8 cellular contexts compared by ENCODE assay signal in genomic region chr16:88769617-88770458, GRCh38. TPM values are rescaled to one million over a fixed set of nuclear protein-coding genes. Genes with fewer than 3 reads are reported as not detected.
DNase-seq lines count a peak whose midpoint lies in the region; ATAC-seq, FAIRE-seq and TF ChIP-seq lines count a peak whose summit lies in the region.

No MANE protein-coding gene starts in this region.

- peak overlapping the region; percentile 79 for H3K4me2 ChIP-seq in PC-9
- peak overlapping the region; percentile 17 to 54 for H3K4me2 ChIP-seq in H1 (ENCODE audit: insufficient read depth in 1 of 2, low read depth in 2 of 2, low read length in 2 of 2)

- H3K27ac Mint-ChIP-seq in natural killer cell = peak overlapping the region; percentile 82 to 85
- H3K27ac Mint-ChIP-seq in natural killer cell treated with Interleukin-12 subunit alpha and Interleukin-12 subunit beta and Interleukin-15 and Interleukin-18, amount 100 ng/mL, for 72 hours = no peak overlapping the region

- H3K36me3 Mint-ChIP-seq in natural killer cell = no peaks in the 10 kb centered on the region
- no peaks in the 10 kb centered on the region for H3K36me3 Mint-ChIP-seq in natural killer cell treated with Interleukin-12 subunit alpha and Interleukin-12 subunit beta and Interleukin-15 and Interleukin-18, amount 100 ng/mL, for 72 hours

- H3K79me1 ChIP-seq in H1 (ENCODE audit: low read depth, low read length) = peaks cover 5% of the 10 kb centered on the region; the same call in 1 of the 2 replicates

- no peak overlapping the region for H3K23ac ChIP-seq in H1 (ENCODE audit: insufficient read length)

- H3K4me3 ChIP-seq in PC-9 = peak overlapping the region; percentile 48; the same call in 1 of the 2 replicates
- H3K4me3 ChIP-seq in H1 (ENCODE audit: extremely low read depth in 1 of 4, insufficient read depth in 2 of 4, low read depth in 3 of 4, low read length in 4 of 4) = no peak overlapping the region
- peak overlapping the region in 3 of 4 donors; percentile 11 to 38 (median 37) for H3K4me3 ChIP-seq in sigmoid colon

- H3K9ac ChIP-seq in H1 (replicated peaks in 1 of 4; ENCODE audit: extremely low read depth in 1 of 4, low read depth in 3 of 4, low read length in 3 of 4) = no peak overlapping the region

- peak overlapping the region; percentile 81 for H4K91ac ChIP-seq in H1 (replicated peaks; ENCODE audit: insufficient read length, low read length)

- peaks cover 94% of the 10 kb centered on the region for H3K4me1 ChIP-seq in PC-9 (replicated peaks; ENCODE audit: insufficient read depth)
- peaks cover 6 to 44% (median 32%) of the 10 kb centered on the region in 4 experiments for H3K4me1 ChIP-seq in H1 (replicated peaks in 1 of 4; ENCODE audit: control insufficient read depth in 3 of 4, insufficient read depth in 4 of 4, low read length in 3 of 4)
- peaks cover 0 to 100% (median 99%) of the 10 kb centered on the region in 4 donors for H3K4me1 ChIP-seq in sigmoid colon

- no peak overlapping the region for H2AK5ac ChIP-seq in H1 (ENCODE audit: low read depth, low read length)

- no peaks in the 10 kb centered on the region for H3K9me2 ChIP-seq in PC-9 (ENCODE audit: insufficient read depth)

- H3K36me3 ChIP-seq in PC-9 (ENCODE audit: low read depth) = no peaks in the 10 kb centered on the region
- no peaks in the 10 kb centered on the region for H3K36me3 ChIP-seq in H1 (ENCODE audit: control insufficient read depth in 2 of 4, insufficient read depth in 4 of 4, low read length in 3 of 4)
- H3K36me3 ChIP-seq in sigmoid colon = no peaks in the 10 kb centered on the region

- H2BK15ac ChIP-seq in H1 (ENCODE audit: low read length) = 0 out of 2 replicates have a peak overlapping the region, but pooled peaks have one; percentile 16

- TF ChIP-seq CTCF in natural killer cell (IDR thresholded peaks at IDR 0.05) (no peak), PC-9 (conservative IDR thresholded peaks at IDR 0.05) (no peak), H1 (IDR thresholded peaks at IDR 0.05; ENCODE audit: control extremely low read depth in 1 of 3, insufficient read depth in 1 of 3, low read depth in 1 of 3, low read length in 3 of 3) (no peak), sigmoid colon (IDR thresholded peaks at IDR 0.05) (no peak)

- no TSS peak for BruUV-seq in PC-9 (replicated peaks; lab: Mats Ljungman, UMichigan)

- no peak overlapping the region for H2BK120ac ChIP-seq in H1 (replicated peaks; ENCODE audit: low read depth, low read length)

- intact Hi-C loops in natural killer cell (cut with micrococcal nuclease) = loop anchor here (2.0 kb wide), 1 partner anchor 15 kb away; the partner anchor contains the start of gene PIEZO1
- intact Hi-C loops in PC-9 (cut with micrococcal nuclease; ENCODE audit: unreplicated experiment) = loop anchor here (1.0 kb wide), 1 partner anchor 15 kb away; no protein-coding TSS in a partner anchor
- intact Hi-C loops in sigmoid colon (cut with DNase I) = loop anchor here (10.0 kb wide), 1 partner anchor 915 kb away; no protein-coding TSS in a partner anchor
- intact Hi-C loops in Right ventricle myocardium inferior (cut with DNase I) = no loop called here

- TF ChIP-seq RAD21 in H1 (IDR thresholded peaks at IDR 0.05 in 1 of 2, conservative IDR thresholded peaks at IDR 0.05 in 1 of 2; ENCODE audit: low read depth in 2 of 2, low read length in 2 of 2) = no peak

- H3K27me3 ChIP-seq in PC-9 (ENCODE audit: insufficient read depth, low read depth) (no peaks in the 10 kb centered on the region), H1 (replicated peaks in 1 of 4; ENCODE audit: control insufficient read depth in 3 of 4, extremely low read depth in 1 of 4, insufficient read depth in 3 of 4, low read length in 3 of 4) (no peaks in the 10 kb centered on the region), sigmoid colon (no peaks in the 10 kb centered on the region)

- no peak for ATAC-seq in natural killer cell
- ATAC-seq in natural killer cell treated with Interleukin-12 subunit alpha and Interleukin-12 subunit beta and Interleukin-15 and Interleukin-18, amount 100 ng/mL, for 72 hours = no peak
- no peak for ATAC-seq in Right ventricle myocardium inferior
- no peak for ATAC-seq in HG03097 (IDR thresholded peaks at IDR 0.05; ENCODE audit: low FRiP score, unreplicated experiment)
- no peak for ATAC-seq in HG03439 (IDR thresholded peaks at IDR 0.05; ENCODE audit: unreplicated experiment)

- H3K9me3 Mint-ChIP-seq in natural killer cell = no peaks in the 10 kb centered on the region
- H3K9me3 Mint-ChIP-seq in natural killer cell treated with Interleukin-12 subunit alpha and Interleukin-12 subunit beta and Interleukin-15 and Interleukin-18, amount 100 ng/mL, for 72 hours = no peaks in the 10 kb centered on the region

- no peak overlapping the region for H3K4ac ChIP-seq in H1 (replicated peaks; ENCODE audit: insufficient read length, low read depth, low read length)

- no peak for DNase-seq in natural killer cell
- no peak for DNase-seq in natural killer cell treated with Interleukin-12 subunit alpha and Interleukin-12 subunit beta and Interleukin-15 and Interleukin-18, amount 100 ng/mL, for 72 hours (ENCODE audit: low spot score)
- DNase-seq in PC-9 = peak; percentile 74 to 80
- DNase-seq in H1 (ENCODE audit: low read depth in 1 of 2, low spot score in 2 of 2) = peak; percentile 60 to 84
- DNase-seq in sigmoid colon = no peak
- no peak for DNase-seq in Right ventricle myocardium inferior (ENCODE audit: missing footprints)

- H3K14ac ChIP-seq in H1 (ENCODE audit: insufficient read length) = no peak overlapping the region

- TF ChIP-seq POLR2A in H1 (IDR thresholded peaks at IDR 0.05; ENCODE audit: control extremely low read depth in 1 of 2, low read depth in 2 of 2, low read length in 2 of 2) (peak in 1 of 2 experiments; percentile 61; a peak in 2 of 3 replicates), sigmoid colon (IDR thresholded peaks at IDR 0.05) (no peak)

- H4K5ac ChIP-seq in H1 (ENCODE audit: insufficient read length, low read depth, low read length) = peak overlapping the region; percentile 40

- peak overlapping the region; percentile 75 for H3K4me3 Mint-ChIP-seq in natural killer cell
- H3K4me3 Mint-ChIP-seq in natural killer cell treated with Interleukin-12 subunit alpha and Interleukin-12 subunit beta and Interleukin-15 and Interleukin-18, amount 100 ng/mL, for 72 hours = no peak overlapping the region

- H2BK5ac ChIP-seq in H1 (ENCODE audit: low read depth, low read length) = peak overlapping the region; percentile 81; the same call in 1 of the 2 replicates

- H3K79me2 ChIP-seq in PC-9 (ENCODE audit: low read depth) = peaks cover 82% of the 10 kb centered on the region
- H3K79me2 ChIP-seq in H1 (ENCODE audit: control insufficient read depth in 1 of 2, insufficient read depth in 2 of 2, low read length in 2 of 2) = peaks cover 0 to 10% of the 10 kb centered on the region in 2 experiments; a peak in 1 of 4 replicates

- H2BK20ac ChIP-seq in H1 (ENCODE audit: low read length) = no peak overlapping the region

- H3K27ac ChIP-seq in PC-9 (peak overlapping the region; percentile 71), H1 (ENCODE audit: low read depth, low read length) (no peak overlapping the region), sigmoid colon (peak overlapping the region; percentile 89 to 100 (median 96))

- H3K56ac ChIP-seq in H1 (replicated peaks; ENCODE audit: insufficient read length, low read depth, low read length) = no peak overlapping the region

- H3K23me2 ChIP-seq in H1 (ENCODE audit: low read depth, low read length) = no peaks in the 10 kb centered on the region; the same call in 1 of the 2 replicates

- peak overlapping the region; percentile 87 for H3K18ac ChIP-seq in H1 (ENCODE audit: extremely low read depth, low read length)

- WGBS in H1 (ENCODE audit: extremely low coverage in 1 of 2, insufficient coverage in 1 of 2, insufficient read length in 1 of 2, insufficient replicate concordance in 2 of 2, low coverage in 1 of 2, low lambda C conversion rate in 2 of 2, missing lambda C conversion rate in 1 of 2), 2 experiments = 49% methylated on average over 19 of the region's 30 CpGs; no CpG with 5 or more reads in 1 of the 2 experiments
- WGBS in sigmoid colon, 2 donors = 23 to 53% methylated on average over 30 of the region's 30 CpGs

- peaks cover 67% of the 10 kb centered on the region for H3F3A ChIP-seq in PC-9 (ENCODE audit: insufficient read depth, low read depth)

- H3K27me3 Mint-ChIP-seq in natural killer cell (ENCODE audit: low read depth in 2 of 2) = no peaks in the 10 kb centered on the region
- H3K27me3 Mint-ChIP-seq in natural killer cell treated with Interleukin-12 subunit alpha and Interleukin-12 subunit beta and Interleukin-15 and Interleukin-18, amount 100 ng/mL, for 72 hours = no peaks in the 10 kb centered on the region

- no peak for FAIRE-seq in H1 (lab: Jason Lieb, UNC)

- H3K4me1 Mint-ChIP-seq in natural killer cell = peaks cover 34 to 57% of the 10 kb centered on the region in 2 donors
- peaks cover 11 to 25% of the 10 kb centered on the region in 2 donors for H3K4me1 Mint-ChIP-seq in natural killer cell treated with Interleukin-12 subunit alpha and Interleukin-12 subunit beta and Interleukin-15 and Interleukin-18, amount 100 ng/mL, for 72 hours (ENCODE audit: low read depth in 2 of 2)

- H4K8ac ChIP-seq in H1 (ENCODE audit: extremely low read depth, insufficient read depth, low read length) = peak overlapping the region; percentile 80; the same call in 1 of the 2 replicates

- CTCF ChIA-PET in PC-9 (lab: Charles Lee) = interaction anchor here (0.8 to 1.6 kb wide), 3 partner anchors 12 to 32 kb away, joined by 3 to 6 read pairs (median 4); no protein-coding TSS in a partner anchor
- CTCF ChIA-PET in H1 (lab: Charles Lee; ENCODE audit: partially characterized antibody) = interaction anchor here (0.6 to 14.1 kb wide), 10 partner anchors 11 to 552 kb away, joined by 3 to 146 read pairs (median 5); partner anchors contain the start of gene APRT

- H2BK12ac ChIP-seq in H1 (ENCODE audit: low read depth, low read length) = peak overlapping the region; percentile 60; the same call in 1 of the 2 replicates

- H3K9me3 ChIP-seq in PC-9 (ENCODE audit: insufficient read depth, low read depth) (no peaks in the 10 kb centered on the region), H1 (ENCODE audit: insufficient read depth in 2 of 2, low read depth in 1 of 2, low read length in 1 of 2) (no peaks in the 10 kb centered on the region), sigmoid colon (no peaks in the 10 kb centered on the region)

- POLR2A ChIA-PET in PC-9 (lab: Charles Lee; ENCODE audit: unreplicated experiment) (interaction anchor here (0.6 to 1.5 kb wide), 7 partner anchors 7 to 901 kb away, joined by 4 to 20 read pairs (median 5); partner anchors contain the start of gene PIEZO1), H1 (lab: Charles Lee; ENCODE audit: partially characterized antibody) (interaction anchor here (0.9 to 5.3 kb wide), 7 partner anchors 7 to 43 kb away, joined by 3 to 22 read pairs (median 7); no protein-coding TSS in a partner anchor)

- H2AFZ ChIP-seq in PC-9 (no peak overlapping the region), H1 (ENCODE audit: low read length) (no peak overlapping the region)

- no peak for TF ChIP-seq EP300 in H1 (IDR thresholded peaks at IDR 0.05; ENCODE audit: borderline replicate concordance in 1 of 2, low read depth in 2 of 2, low read length in 2 of 2)
- no peak for TF ChIP-seq EP300 in sigmoid colon (IDR thresholded peaks at IDR 0.05)

- H4K20me1 ChIP-seq in PC-9 (ENCODE audit: insufficient read depth) = peaks cover 70% of the 10 kb centered on the region
- H4K20me1 ChIP-seq in H1 (replicated peaks in 1 of 2; ENCODE audit: control insufficient read depth in 1 of 2, insufficient read depth in 2 of 2, low read length in 2 of 2) = peaks cover 4 to 5% of the 10 kb centered on the region in 2 experiments

RNA-seq across cellular contexts. Expression of gene PIEZO1, which starts 15.2 kb away (rescaled TPM):
- total RNA-seq in natural killer cell (100 to 1,000 TPM; 172 to 197 (median 183) TPM), PC-9 (2021) (391 and 426 TPM in 2 replicates), sigmoid colon (100 to 1,000 TPM in 3 of 4 donors, 10 to 100 TPM in 1; 97.4 to 242 (median 158) TPM), Right ventricle myocardium inferior (18.1 TPM)
- 100 to 1,000 TPM in 1 of 2 donors, 10 to 100 TPM in 1; 84.8 to 298 TPM for total RNA-seq in natural killer cell treated with Interleukin-12 subunit alpha and Interleukin-12 subunit beta and Interleukin-15 and Interleukin-18, amount 100 ng/mL, for 72 hours
- 63.6 and 67.5 TPM in 2 replicates for total RNA-seq in H1 (2021; fragmentation: NEBNext Ultra II Directional; extraction: Animal tissue kit (Norgen Biotek cat#: 25700))
- polyA plus RNA-seq in H1 (2011; rRNA removed) (42.3 and 62.6 TPM in 2 replicates), sigmoid colon (100 to 1,000 TPM in 1 of 3 donors, 10 to 100 TPM in 2; 18.0 to 169 (median 29.4) TPM)
- polyA plus RNA-seq in H1 (2011; cell fraction: cytosol; rRNA removed) = 43.1 TPM
- 361 TPM for polyA plus RNA-seq in H1 (2011; cell fraction: nucleus; rRNA removed)
- polyA plus RNA-seq in H1 (2012, experiment 1 of 2) = 37.5 to 75.6 TPM (median 65.9 TPM) in 4 replicates
- 43.7 TPM for polyA plus RNA-seq in H1 (2012, experiment 2 of 2)
- 76.1 TPM for polyA plus RNA-seq in H1 (2013, experiment 1 of 2)
- 73.2 TPM for polyA plus RNA-seq in H1 (2013, experiment 2 of 2)
- 19.7 and 34.2 TPM in 2 replicates for polyA minus RNA-seq in H1 (2011; rRNA and poly(A)+ RNA removed)
- 33.0 TPM for polyA minus RNA-seq in H1 (2011; cell fraction: cytosol; rRNA and poly(A)+ RNA removed)
- polyA minus RNA-seq in H1 (2011; cell fraction: nucleus; rRNA and poly(A)+ RNA removed) = 63.0 TPM

RNA-seq across cellular contexts. Expression of gene CDT1, which starts 33.8 kb away (rescaled TPM):
- total RNA-seq in natural killer cell = 1 to 10 TPM; 2.2 to 3.8 (median 2.6) TPM
- total RNA-seq in natural killer cell treated with Interleukin-12 subunit alpha and Interleukin-12 subunit beta and Interleukin-15 and Interleukin-18, amount 100 ng/mL, for 72 hours = 100 to 1,000 TPM in 1 of 2 donors, 10 to 100 TPM in 1; 50.0 to 129 TPM
- total RNA-seq in PC-9 (2021) = 73.2 and 95.4 TPM in 2 replicates
- total RNA-seq in H1 (2021; fragmentation: NEBNext Ultra II Directional; extraction: Animal tissue kit (Norgen Biotek cat#: 25700)) = 95.4 and 96.5 TPM in 2 replicates
- 76.7 and 141 TPM in 2 replicates for polyA plus RNA-seq in H1 (2011; rRNA removed)
- 58.9 TPM for polyA plus RNA-seq in H1 (2011; cell fraction: cytosol; rRNA removed)
- polyA plus RNA-seq in H1 (2011; cell fraction: nucleus; rRNA removed) = 87.0 TPM
- 38.0 to 88.5 TPM (median 80.4 TPM) in 4 replicates for polyA plus RNA-seq in H1 (2012, experiment 1 of 2)
- 81.9 TPM for polyA plus RNA-seq in H1 (2012, experiment 2 of 2)
- 43.2 TPM for polyA plus RNA-seq in H1 (2013, experiment 1 of 2)
- 40.8 TPM for polyA plus RNA-seq in H1 (2013, experiment 2 of 2)
- polyA minus RNA-seq in H1 (2011; rRNA and poly(A)+ RNA removed) = 33.2 and 36.2 TPM in 2 replicates
- polyA minus RNA-seq in H1 (2011; cell fraction: cytosol; rRNA and poly(A)+ RNA removed) = 144 TPM
- 89.1 TPM for polyA minus RNA-seq in H1 (2011; cell fraction: nucleus; rRNA and poly(A)+ RNA removed)
- total RNA-seq in sigmoid colon = 1 to 10 TPM in 1 of 4 donors, under 1 TPM in 2, not detected in 1; 0.71 to 3.0 (median 0.81) TPM
- polyA plus RNA-seq in sigmoid colon = 10 to 100 TPM in 1 of 3 donors, 1 to 10 TPM in 2; 3.6 to 17.4 (median 6.9) TPM
- total RNA-seq in Right ventricle myocardium inferior = 0.65 TPM

RNA-seq across cellular contexts. Expression of gene APRT, which starts 41.9 kb away (rescaled TPM):
- total RNA-seq in natural killer cell (100 to 1,000 TPM; 118 to 123 (median 120) TPM), PC-9 (2021) (213 and 226 TPM in 2 replicates), sigmoid colon (10 to 100 TPM; 56.6 to 78.3 (median 62.5) TPM), Right ventricle myocardium inferior (45.3 TPM)
- 100 to 1,000 TPM; 142 to 192 TPM for total RNA-seq in natural killer cell treated with Interleukin-12 subunit alpha and Interleukin-12 subunit beta and Interleukin-15 and Interleukin-18, amount 100 ng/mL, for 72 hours
- 221 and 244 TPM in 2 replicates for total RNA-seq in H1 (2021; fragmentation: NEBNext Ultra II Directional; extraction: Animal tissue kit (Norgen Biotek cat#: 25700))
- polyA plus RNA-seq in H1 (2011; rRNA removed) (267 and 272 TPM in 2 replicates), sigmoid colon (100 to 1,000 TPM; 245 to 329 (median 294) TPM)
- 183 TPM for polyA plus RNA-seq in H1 (2011; cell fraction: cytosol; rRNA removed)
- 229 TPM for polyA plus RNA-seq in H1 (2011; cell fraction: nucleus; rRNA removed)
- polyA plus RNA-seq in H1 (2012, experiment 1 of 2) = 277 to 336 TPM (median 307 TPM) in 4 replicates
- 319 TPM for polyA plus RNA-seq in H1 (2012, experiment 2 of 2)
- 268 TPM for polyA plus RNA-seq in H1 (2013, experiment 1 of 2)
- 292 TPM for polyA plus RNA-seq in H1 (2013, experiment 2 of 2)
- polyA minus RNA-seq in H1 (2011; rRNA and poly(A)+ RNA removed) = 35.1 and 46.4 TPM in 2 replicates
- 153 TPM for polyA minus RNA-seq in H1 (2011; cell fraction: cytosol; rRNA and poly(A)+ RNA removed)
- polyA minus RNA-seq in H1 (2011; cell fraction: nucleus; rRNA and poly(A)+ RNA removed) = 113 TPM

Comparison
In these comparisons a context has a peak if more than half of its experiments do, and no peak if none do; other contexts are left out.
1. H3K27ac Mint-ChIP-seq: peak in natural killer cell (2 of 2); none in natural killer cell treated with Interleukin-12 subunit alpha and Interleukin-12 subunit beta and Interleukin-15 and Interleukin-18, amount 100 ng/mL, for 72 hours (0 of 2).
2. RNA of gene CDT1, which starts 33.8 kb away (total RNA-seq): 50.0 to 129 TPM in natural killer cell treated with Interleukin-12 subunit alpha and Interleukin-12 subunit beta and Interleukin-15 and Interleukin-18, amount 100 ng/mL, for 72 hours, 95.4 to 96.5 TPM in H1 and 73.2 to 95.4 TPM in PC-9; 2.2 to 3.8 TPM in natural killer cell, 0.71 to 3.0 TPM in sigmoid colon and 0.65 TPM in Right ventricle myocardium inferior (single experiment); every median in the first group is over 10 times any median in the second.
3. DNase-seq: peak in PC-9 (2 of 2) and H1 (2 of 2); none in natural killer cell (single experiment), natural killer cell treated with Interleukin-12 subunit alpha and Interleukin-12 subunit beta and Interleukin-15 and Interleukin-18, amount 100 ng/mL, for 72 hours (single experiment), sigmoid colon (single experiment) and Right ventricle myocardium inferior (single experiment).
4. H3K4me3 ChIP-seq: peak in PC-9 (single experiment) and sigmoid colon (3 of 4); none in H1 (0 of 4).